In the genomic region with DNA sequence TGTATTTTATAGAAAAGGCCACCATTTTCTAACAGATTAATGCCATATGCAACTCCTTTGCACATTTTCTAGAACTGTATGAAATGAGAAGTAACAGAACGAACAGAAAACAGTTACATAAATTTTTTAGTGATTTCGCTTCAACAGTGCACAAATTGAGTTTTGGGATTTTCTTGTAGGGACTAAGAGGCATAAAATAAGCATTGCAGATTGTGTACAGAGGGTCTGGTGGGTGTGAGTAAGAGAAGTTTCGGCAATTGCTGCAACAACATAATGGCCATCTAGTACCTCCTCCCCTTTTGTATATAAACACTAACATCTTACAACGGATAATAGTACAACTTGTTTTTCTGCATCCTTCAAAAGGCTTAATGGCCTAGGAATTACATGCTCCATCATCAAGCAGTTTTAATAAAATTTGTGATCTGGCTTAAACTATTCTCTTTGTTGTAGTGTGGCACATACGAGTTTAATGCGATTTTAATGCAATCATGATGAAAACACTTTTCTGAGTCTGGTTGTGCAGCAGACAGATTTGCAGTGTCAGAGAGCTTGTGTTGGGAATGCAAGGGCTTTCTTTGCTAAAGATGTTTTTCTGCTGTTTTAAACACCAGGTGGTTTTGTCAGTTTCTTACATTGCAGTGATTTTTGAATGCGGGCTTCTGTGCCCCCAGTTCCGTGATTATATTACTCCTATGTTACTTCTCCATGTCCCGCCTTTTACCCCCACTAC, we compare ENCODE assay signal across 1 cellular context.
TF ChIP-seq lines count a peak whose summit lies in the region.

No MANE protein-coding gene starts in this region.

TF ChIP-seq in HEK293, 187 proteins besides CTCF, POLR2A, EP300 and RAD21 (continued from another document):
- TF ChIP-seq, protein P1, sequence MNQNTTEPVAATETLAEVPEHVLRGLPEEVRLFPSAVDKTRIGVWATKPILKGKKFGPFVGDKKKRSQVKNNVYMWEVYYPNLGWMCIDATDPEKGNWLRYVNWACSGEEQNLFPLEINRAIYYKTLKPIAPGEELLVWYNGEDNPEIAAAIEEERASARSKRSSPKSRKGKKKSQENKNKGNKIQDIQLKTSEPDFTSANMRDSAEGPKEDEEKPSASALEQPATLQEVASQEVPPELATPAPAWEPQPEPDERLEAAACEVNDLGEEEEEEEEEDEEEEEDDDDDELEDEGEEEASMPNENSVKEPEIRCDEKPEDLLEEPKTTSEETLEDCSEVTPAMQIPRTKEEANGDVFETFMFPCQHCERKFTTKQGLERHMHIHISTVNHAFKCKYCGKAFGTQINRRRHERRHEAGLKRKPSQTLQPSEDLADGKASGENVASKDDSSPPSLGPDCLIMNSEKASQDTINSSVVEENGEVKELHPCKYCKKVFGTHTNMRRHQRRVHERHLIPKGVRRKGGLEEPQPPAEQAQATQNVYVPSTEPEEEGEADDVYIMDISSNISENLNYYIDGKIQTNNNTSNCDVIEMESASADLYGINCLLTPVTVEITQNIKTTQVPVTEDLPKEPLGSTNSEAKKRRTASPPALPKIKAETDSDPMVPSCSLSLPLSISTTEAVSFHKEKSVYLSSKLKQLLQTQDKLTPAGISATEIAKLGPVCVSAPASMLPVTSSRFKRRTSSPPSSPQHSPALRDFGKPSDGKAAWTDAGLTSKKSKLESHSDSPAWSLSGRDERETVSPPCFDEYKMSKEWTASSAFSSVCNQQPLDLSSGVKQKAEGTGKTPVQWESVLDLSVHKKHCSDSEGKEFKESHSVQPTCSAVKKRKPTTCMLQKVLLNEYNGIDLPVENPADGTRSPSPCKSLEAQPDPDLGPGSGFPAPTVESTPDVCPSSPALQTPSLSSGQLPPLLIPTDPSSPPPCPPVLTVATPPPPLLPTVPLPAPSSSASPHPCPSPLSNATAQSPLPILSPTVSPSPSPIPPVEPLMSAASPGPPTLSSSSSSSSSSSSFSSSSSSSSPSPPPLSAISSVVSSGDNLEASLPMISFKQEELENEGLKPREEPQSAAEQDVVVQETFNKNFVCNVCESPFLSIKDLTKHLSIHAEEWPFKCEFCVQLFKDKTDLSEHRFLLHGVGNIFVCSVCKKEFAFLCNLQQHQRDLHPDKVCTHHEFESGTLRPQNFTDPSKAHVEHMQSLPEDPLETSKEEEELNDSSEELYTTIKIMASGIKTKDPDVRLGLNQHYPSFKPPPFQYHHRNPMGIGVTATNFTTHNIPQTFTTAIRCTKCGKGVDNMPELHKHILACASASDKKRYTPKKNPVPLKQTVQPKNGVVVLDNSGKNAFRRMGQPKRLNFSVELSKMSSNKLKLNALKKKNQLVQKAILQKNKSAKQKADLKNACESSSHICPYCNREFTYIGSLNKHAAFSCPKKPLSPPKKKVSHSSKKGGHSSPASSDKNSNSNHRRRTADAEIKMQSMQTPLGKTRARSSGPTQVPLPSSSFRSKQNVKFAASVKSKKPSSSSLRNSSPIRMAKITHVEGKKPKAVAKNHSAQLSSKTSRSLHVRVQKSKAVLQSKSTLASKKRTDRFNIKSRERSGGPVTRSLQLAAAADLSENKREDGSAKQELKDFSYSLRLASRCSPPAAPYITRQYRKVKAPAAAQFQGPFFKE (tag by site-specific recombination; IDR thresholded peaks at IDR 0.05; ENCODE audit: borderline replicate concordance), result no peak
